Comparison of ENCODE assay signal across 21 cellular contexts in the genomic region with DNA sequence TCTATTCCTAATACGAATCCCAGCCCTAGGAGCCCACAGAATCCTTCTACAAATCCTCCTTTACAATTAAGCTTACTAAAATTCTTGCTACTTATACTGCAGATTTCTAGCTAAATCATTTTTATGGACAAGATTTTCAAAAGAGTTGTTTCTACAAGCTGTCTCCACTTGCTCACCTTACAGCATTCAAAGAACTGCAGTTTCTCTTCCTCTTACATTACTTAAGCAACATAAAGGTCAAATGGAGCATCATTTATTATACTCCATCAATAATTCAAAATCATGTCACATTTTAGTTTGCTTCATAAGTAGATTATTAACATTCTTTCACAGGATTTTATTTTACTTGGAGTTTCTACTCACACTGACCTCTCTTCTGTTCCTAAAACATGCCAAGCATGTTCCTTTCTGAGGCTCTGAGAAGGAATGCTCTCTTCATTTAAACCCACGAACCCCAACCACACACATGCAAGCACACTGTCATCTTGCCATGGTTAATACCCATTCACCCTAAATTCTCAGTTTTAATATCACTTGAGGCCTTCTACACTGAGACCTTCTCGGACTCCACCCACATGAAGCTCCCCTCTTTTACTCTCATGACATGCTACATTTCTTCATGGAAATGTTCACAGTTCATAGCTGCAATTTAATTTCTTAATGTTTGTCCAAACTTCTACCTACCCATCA.
DNase-seq lines count a peak whose midpoint lies in the region; ATAC-seq and TF ChIP-seq lines count a peak whose summit lies in the region.
"Had no signal": no experiment of that assay in that cellular context is flagged by ENCODE, and none has a peak within 500 bp of the region (broad histone marks: within the 10 kb centered on the region; RNA-seq: fewer than 3 reads in every experiment).

No MANE protein-coding gene starts in this region.

- H3K9me3 Mint-ChIP-seq in activated CD4-positive, alpha-beta T cell treated with anti-CD3 and anti-CD28 coated beads, Interleukin-2, amount 10 ng/mL, durations not matched to agents 24 days and 14 days: no peaks in the 10 kb centered on the region
- H3K9me3 Mint-ChIP-seq: activated CD4-positive, alpha-beta T cell treated with anti-CD3 and anti-CD28 coated beads, Interleukin-2, amount 10 ng/mL, durations not matched to agents 7 days and 5 days; activated T-cell treated with anti-CD3 and anti-CD28 coated beads, Interleukin-2, amount 50 U/mL, for 4 hours; neural crest cell had no signal

- no peak overlapping the region for H3K27ac Mint-ChIP-seq in activated CD4-positive, alpha-beta T cell treated with anti-CD3 and anti-CD28 coated beads, Interleukin-2, amount 10 ng/mL, durations not matched to agents 24 days and 14 days
- H3K27ac Mint-ChIP-seq: activated CD4-positive, alpha-beta T cell treated with anti-CD3 and anti-CD28 coated beads, Interleukin-2, amount 10 ng/mL, durations not matched to agents 7 days and 5 days; B cell; HFFc6 had no signal

- no peaks in the 10 kb centered on the region for H3K4me1 Mint-ChIP-seq in activated CD4-positive, alpha-beta T cell treated with anti-CD3 and anti-CD28 coated beads, Interleukin-2, amount 10 ng/mL, durations not matched to agents 24 days and 14 days
- H3K4me1 Mint-ChIP-seq: activated CD4-positive, alpha-beta T cell treated with anti-CD3 and anti-CD28 coated beads, Interleukin-2, amount 10 ng/mL, durations not matched to agents 7 days and 5 days; neural crest cell had no signal

- ATAC-seq in GM18907 (IDR thresholded peaks at IDR 0.05; ENCODE audit: unreplicated experiment) (peak; percentile 80), GM21447 (IDR thresholded peaks at IDR 0.05; ENCODE audit: unreplicated experiment) (peak; percentile 67), HG03025 (IDR thresholded peaks at IDR 0.05; ENCODE audit: low FRiP score, unreplicated experiment) (peak; percentile 74), HG02588 (IDR thresholded peaks at IDR 0.05; ENCODE audit: unreplicated experiment) (no peak), sciatic nerve (no peak)
- ATAC-seq: activated T-cell treated with anti-CD3 and anti-CD28 coated beads, Interleukin-2, amount 50 U/mL, for 4 hours; gastrocnemius medialis; right lobe of liver; Right ventricle myocardium inferior had no signal

- H3K36me3 Mint-ChIP-seq in activated CD4-positive, alpha-beta T cell treated with anti-CD3 and anti-CD28 coated beads, Interleukin-2, amount 10 ng/mL, durations not matched to agents 24 days and 14 days (ENCODE audit: low read depth): no peaks in the 10 kb centered on the region

- H3K27me3 Mint-ChIP-seq in activated CD4-positive, alpha-beta T cell treated with anti-CD3 and anti-CD28 coated beads, Interleukin-2, amount 10 ng/mL, durations not matched to agents 24 days and 14 days: no peaks in the 10 kb centered on the region
- H3K27me3 Mint-ChIP-seq: activated CD4-positive, alpha-beta T cell treated with anti-CD3 and anti-CD28 coated beads, Interleukin-2, amount 10 ng/mL, durations not matched to agents 7 days and 5 days; B cell had no signal

- H3K4me3 Mint-ChIP-seq in activated CD4-positive, alpha-beta T cell treated with anti-CD3 and anti-CD28 coated beads, Interleukin-2, amount 10 ng/mL, durations not matched to agents 24 days and 14 days: no peak overlapping the region
- H3K4me3 Mint-ChIP-seq: activated CD4-positive, alpha-beta T cell treated with anti-CD3 and anti-CD28 coated beads, Interleukin-2, amount 10 ng/mL, durations not matched to agents 7 days and 5 days; activated T-cell treated with anti-CD3 and anti-CD28 coated beads, Interleukin-2, amount 50 U/mL, for 4 hours; B cell; HFFc6; neural crest cell had no signal

- intact Hi-C loops in sciatic nerve (cut with DNase I): no loop called here
- intact Hi-C loops in activated CD4-positive, alpha-beta T cell treated with anti-CD3 and anti-CD28 coated beads, Interleukin-2, amount 10 ng/mL, durations not matched to agents 24 days and 14 days (cut with micrococcal nuclease): no loop called here

- no peak for TF ChIP-seq CTCF in GM10266 (IDR thresholded peaks at IDR 0.05; ENCODE audit: control insufficient read depth, insufficient read depth, low read depth, missing control alignments)

- DNase-seq in MV-4-11 (lab: John Stamatoyannopoulos, UW) (peak; percentile 17), GM10266 (ENCODE audit: extremely low spot score) (no peak), sciatic nerve (ENCODE audit: low spot score) (no peak)
- no peak for DNase-seq in activated CD4-positive, alpha-beta T cell treated with anti-CD3 and anti-CD28 coated beads, Interleukin-2, amount 10 ng/mL, durations not matched to agents 24 days and 14 days
- DNase-seq: activated CD4-positive, alpha-beta T cell treated with anti-CD3 and anti-CD28 coated beads, Interleukin-2, amount 10 ng/mL, durations not matched to agents 7 days and 5 days; activated T-cell treated with anti-CD3 and anti-CD28 coated beads, Interleukin-2, amount 50 U/mL, for 4 hours; cerebellar nuclear complex; gastrocnemius medialis; HFFc6; mesenchymal stem cell; right lobe of liver; stimulated activated CD4-positive, alpha-beta T cell treated with anti-CD3 and anti-CD28 coated beads, Interleukin-2, amount 100 ng/mL, for 48 hours; T-helper 9 cell; trophoblast cell had no signal

Comparison
In these comparisons a context has a peak if more than half of its experiments do, and no peak if none do; other contexts are left out.
1. ATAC-seq: peak in GM18907 (single experiment), GM21447 (single experiment) and HG03025 (single experiment); none in HG02588 (single experiment) and sciatic nerve (single experiment).